8 cellular contexts compared by ENCODE assay signal in the genomic region with DNA sequence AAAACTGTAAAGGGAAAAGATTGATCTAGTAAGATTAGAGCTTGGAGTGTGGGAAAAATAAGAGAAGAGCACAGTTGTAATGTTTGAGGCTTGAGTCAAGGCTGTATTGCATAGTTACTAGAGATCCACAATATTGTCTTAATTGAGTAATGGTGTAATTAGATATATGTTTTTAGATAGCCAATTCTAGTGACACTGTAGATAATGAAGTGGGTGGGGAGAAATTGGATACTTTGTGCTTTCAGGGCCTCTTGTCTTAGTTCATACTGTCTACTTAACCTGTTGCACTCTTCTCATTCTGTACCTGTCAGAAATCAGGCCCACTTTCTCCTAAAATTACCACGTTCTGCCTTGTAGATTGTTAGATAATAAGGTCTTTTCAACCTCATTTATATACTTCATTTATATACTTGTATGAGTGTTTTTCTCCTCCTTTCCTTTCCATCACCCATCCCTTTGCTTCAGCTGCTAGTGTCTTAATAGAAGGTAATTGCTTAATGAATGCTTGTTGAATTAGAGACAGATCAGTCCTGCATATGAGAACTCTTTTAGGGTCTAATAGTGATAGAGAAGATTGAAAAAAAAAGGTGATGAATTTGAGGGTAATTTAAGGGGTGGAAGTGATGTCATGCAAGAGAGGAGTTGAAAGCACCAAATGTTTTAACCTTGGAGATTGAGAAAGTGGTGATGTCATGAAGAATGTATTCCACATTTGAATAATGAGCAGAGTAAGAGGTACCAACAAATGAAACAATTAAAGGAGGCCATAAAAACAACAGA. TPM values are rescaled to one million over a fixed set of nuclear protein-coding genes. Genes with fewer than 3 reads are reported as not detected.
DNase-seq lines count a peak whose midpoint lies in the region; ATAC-seq and TF ChIP-seq lines count a peak whose summit lies in the region.

No MANE protein-coding gene starts in this region.

- in situ Hi-C loops in brain microvascular endothelial cell (cut with HindIII; ENCODE audit: low pct_ligation_motif_present, low sequenced_read_pairs): no loop called here

- DNase-seq in GM06990 (ENCODE audit: extremely low read depth, insufficient read length) (peak; percentile 33), brain microvascular endothelial cell (no peak), upper lobe of right lung (no peak), DMS79 (lab: John Stamatoyannopoulos, UW) (no peak), MG63 (no peak)

- H3K4me3 ChIP-seq in GM06990 (replicated peaks; ENCODE audit: low read depth, low read length) (no peak overlapping the region), brain microvascular endothelial cell (ENCODE audit: low read depth, low read length) (no peak overlapping the region), muscle layer of duodenum (ENCODE audit: low read depth in 1 of 2, low read length in 2 of 2) (no peak overlapping the region), upper lobe of right lung (no peak overlapping the region), MG63 (no peak overlapping the region)

- peak overlapping the region; percentile 90 for H3K27ac ChIP-seq in brain microvascular endothelial cell
- peak overlapping the region; percentile 22 for H3K27ac ChIP-seq in muscle layer of duodenum (ENCODE audit: low read length)
- no peak overlapping the region for H3K27ac ChIP-seq in upper lobe of right lung

- no peak for TF ChIP-seq RAD21 in Ishikawa (IDR thresholded peaks at IDR 0.05; ENCODE audit: low read depth)

- H3K9me3 ChIP-seq in muscle layer of duodenum (ENCODE audit: control insufficient read depth in 1 of 2, low read length in 2 of 2): no peaks in the 10 kb centered on the region
- no peaks in the 10 kb centered on the region for H3K9me3 ChIP-seq in upper lobe of right lung
- no peaks in the 10 kb centered on the region for H3K9me3 ChIP-seq in MG63

- intact Hi-C loops in upper lobe of right lung (cut with DNase I): no loop called here

- no peak for TF ChIP-seq EP300 in Ishikawa (IDR thresholded peaks at IDR 0.05; ENCODE audit: borderline replicate concordance)

- H3K36me3 ChIP-seq in GM06990 (ENCODE audit: control insufficient read depth, insufficient read depth, low read length) (no peaks in the 10 kb centered on the region), brain microvascular endothelial cell (replicated peaks) (no peaks in the 10 kb centered on the region), muscle layer of duodenum (ENCODE audit: control insufficient read depth in 1 of 2, insufficient read depth in 2 of 2, low read length in 2 of 2) (no peaks in the 10 kb centered on the region), upper lobe of right lung (no peaks in the 10 kb centered on the region), MG63 (no peaks in the 10 kb centered on the region)

- H3K27me3 ChIP-seq in GM06990 (replicated peaks; ENCODE audit: control insufficient read depth, insufficient read depth, low read length) (no peaks in the 10 kb centered on the region), brain microvascular endothelial cell (replicated peaks) (no peaks in the 10 kb centered on the region), muscle layer of duodenum (ENCODE audit: low read depth, low read length) (no peaks in the 10 kb centered on the region), upper lobe of right lung (no peaks in the 10 kb centered on the region), MG63 (no peaks in the 10 kb centered on the region)

- TF ChIP-seq CTCF in GM06990 (IDR thresholded peaks at IDR 0.05; ENCODE audit: insufficient read depth, low read length, poor library complexity, severe bottlenecking) (no peak), brain microvascular endothelial cell (IDR thresholded peaks at IDR 0.05; ENCODE audit: low read depth, low read length, missing control alignments) (no peak), upper lobe of right lung (IDR thresholded peaks at IDR 0.05) (no peak)

- H3K4me1 ChIP-seq in muscle layer of duodenum (ENCODE audit: control insufficient read depth in 1 of 2, insufficient read depth in 2 of 2, low read length in 2 of 2): peaks cover 15 to 22% of the 10 kb centered on the region in 2 donors
- peaks cover 38% of the 10 kb centered on the region for H3K4me1 ChIP-seq in upper lobe of right lung

- ATAC-seq in upper lobe of right lung: no peak
- ATAC-seq in HG03175 (IDR thresholded peaks at IDR 0.05; ENCODE audit: unreplicated experiment): no peak

TF ChIP-seq in Ishikawa, 13 proteins besides CTCF, POLR2A, EP300 and RAD21:
- TF ChIP-seq TCF12 (IDR thresholded peaks at IDR 0.05; ENCODE audit: low read depth): no peak
- TF ChIP-seq TAF1 (IDR thresholded peaks at IDR 0.05; ENCODE audit: low read depth): no peak
- 0 out of 2 replicates have a peak, but pooled peaks have one; percentile 26 for TF ChIP-seq CREB1 (IDR thresholded peaks at IDR 0.05; ENCODE audit: low read depth)
- TF ChIP-seq TEAD4 (IDR thresholded peaks at IDR 0.05): no peak

RNA-seq across cellular contexts. Expression of a gene that starts 32.0 kb away (rescaled TPM):
- 30.6 TPM for total RNA-seq in upper lobe of right lung
- 17.9 TPM in 2 replicates for total RNA-seq in MG63 (2014; rRNA removed; shearing (Covaris generic); ENCODE audit: low replicate concordance)
